17 cellular contexts compared by ENCODE assay signal in genomic region chr6:57209030-57209429, GRCh38. TPM values are rescaled to one million over a fixed set of nuclear protein-coding genes. Genes with fewer than 3 reads are reported as not detected.
A peak's percentile ranks its signal among the peaks of the same experiment; 100 is the strongest.
DNase-seq lines count a peak whose midpoint lies in the region; ATAC-seq, FAIRE-seq and TF ChIP-seq lines count a peak whose summit lies in the region.
"Had no signal": no experiment of that assay in that cellular context is flagged by ENCODE, and none has a peak within 500 bp of the region (broad histone marks: within the 10 kb centered on the region; RNA-seq: fewer than 3 reads in every experiment).

No MANE protein-coding gene starts in this region.

- TF ChIP-seq POLR2A in GM12892 (IDR thresholded peaks at IDR 0.05; ENCODE audit: low read depth, low read length) = no peak

- TF ChIP-seq CTCF in progenitor cell of endocrine pancreas (IDR thresholded peaks at IDR 0.05; ENCODE audit: unreplicated experiment) = no peak

- H3K4me1 Mint-ChIP-seq in progenitor cell of endocrine pancreas (ENCODE audit: low read depth) = peaks cover 13% of the 10 kb centered on the region
- H3K4me1 Mint-ChIP-seq in activated naive CD8-positive, alpha-beta T cell treated with anti-CD3 and anti-CD28 coated beads for 36 hours = peaks cover 1% of the 10 kb centered on the region

- no peaks in the 10 kb centered on the region for H3K9me3 Mint-ChIP-seq in progenitor cell of endocrine pancreas (ENCODE audit: low read depth)
- no peaks in the 10 kb centered on the region for H3K9me3 Mint-ChIP-seq in activated naive CD8-positive, alpha-beta T cell treated with anti-CD3 and anti-CD28 coated beads for 36 hours

- ATAC-seq in HG02885 (IDR thresholded peaks at IDR 0.05; ENCODE audit: poor library complexity, unreplicated experiment) (peak; percentile 46), HG02884 (IDR thresholded peaks at IDR 0.05; ENCODE audit: unreplicated experiment) (no peak)
- ATAC-seq: A549, PC-3 had no signal

- H3K36me3 Mint-ChIP-seq in progenitor cell of endocrine pancreas (ENCODE audit: insufficient read depth) = peaks cover 8% of the 10 kb centered on the region
- H3K36me3 Mint-ChIP-seq in activated naive CD8-positive, alpha-beta T cell treated with anti-CD3 and anti-CD28 coated beads for 36 hours = no peaks in the 10 kb centered on the region
- H3K36me3 Mint-ChIP-seq: CD4-positive, alpha-beta memory T cell had no signal

- H3K27me3 Mint-ChIP-seq in progenitor cell of endocrine pancreas = no peaks in the 10 kb centered on the region
- H3K27me3 Mint-ChIP-seq in activated naive CD8-positive, alpha-beta T cell treated with anti-CD3 and anti-CD28 coated beads for 36 hours = no peaks in the 10 kb centered on the region
- H3K27me3 Mint-ChIP-seq: CD4-positive, alpha-beta memory T cell had no signal

- FAIRE-seq in GM12892 (lab: Jason Lieb, UNC) = peak; percentile 61
- FAIRE-seq: A549 had no signal

- H3K4me3 Mint-ChIP-seq in progenitor cell of endocrine pancreas (ENCODE audit: low read depth) = no peak overlapping the region
- no peak overlapping the region for H3K4me3 Mint-ChIP-seq in activated naive CD8-positive, alpha-beta T cell treated with anti-CD3 and anti-CD28 coated beads for 36 hours
- H3K4me3 Mint-ChIP-seq: CD4-positive, alpha-beta memory T cell had no signal

- H3K27ac Mint-ChIP-seq in progenitor cell of endocrine pancreas = no peak overlapping the region
- no peak overlapping the region for H3K27ac Mint-ChIP-seq in activated naive CD8-positive, alpha-beta T cell treated with anti-CD3 and anti-CD28 coated beads for 36 hours
- H3K27ac Mint-ChIP-seq: CD4-positive, alpha-beta memory T cell had no signal

- DNase-seq in GM12892 (ENCODE audit: insufficient read length) = no peak
- peak; percentile 43 for DNase-seq in amniotic epithelial cell (ENCODE audit: low read depth)
- peak; percentile 38 for DNase-seq in iris pigment epithelial cell (ENCODE audit: low read depth)
- no peak for DNase-seq in progenitor cell of endocrine pancreas (ENCODE audit: low spot score, unreplicated experiment)
- no peak for DNase-seq in activated naive CD8-positive, alpha-beta T cell treated with anti-CD3 and anti-CD28 coated beads for 36 hours
- no peak for DNase-seq in activated CD8-positive, alpha-beta memory T cell treated with anti-CD3 and anti-CD28 coated beads, Interleukin-2, amount 50 U/mL, for 4 hours
- DNase-seq: CD4-positive, alpha-beta memory T cell; DMS153; NCI-H1417; NCI-H187 treated with DMSO at 0.1 percent for 48 hours; NCI-H226; NCI-H524; PC-3; SIG-M5 had no signal

RNA-seq across cellular contexts. Expression of gene RAB23, which starts 13.1 kb away (rescaled TPM):
- polyA plus RNA-seq in GM12892 (2012; ENCODE audit: missing spikeins) = 3.0 TPM
- 15.3 and 16.6 TPM in 2 replicates for total RNA-seq in progenitor cell of endocrine pancreas
- 1 to 10 TPM; 1.2 to 1.5 TPM for total RNA-seq in activated naive CD8-positive, alpha-beta T cell treated with anti-CD3 and anti-CD28 coated beads for 36 hours

RNA-seq across cellular contexts. Expression of gene BAG2, which starts 36.9 kb away (rescaled TPM):
- 7.7 TPM for polyA plus RNA-seq in GM12892 (2012; ENCODE audit: missing spikeins)
- total RNA-seq in progenitor cell of endocrine pancreas = 4.8 and 4.9 TPM in 2 replicates
- 10 to 100 TPM; 12.4 to 12.6 TPM for total RNA-seq in activated naive CD8-positive, alpha-beta T cell treated with anti-CD3 and anti-CD28 coated beads for 36 hours

Comparison
In these comparisons a context has a peak if more than half of its experiments do, and no peak if none do; other contexts are left out.
1. DNase-seq: peak in amniotic epithelial cell (single experiment) and iris pigment epithelial cell (single experiment); none in GM12892 (single experiment), progenitor cell of endocrine pancreas (single experiment), activated naive CD8-positive, alpha-beta T cell treated with anti-CD3 and anti-CD28 coated beads for 36 hours (single experiment) and activated CD8-positive, alpha-beta memory T cell treated with anti-CD3 and anti-CD28 coated beads, Interleukin-2, amount 50 U/mL, for 4 hours (single experiment).